In the genomic region with DNA sequence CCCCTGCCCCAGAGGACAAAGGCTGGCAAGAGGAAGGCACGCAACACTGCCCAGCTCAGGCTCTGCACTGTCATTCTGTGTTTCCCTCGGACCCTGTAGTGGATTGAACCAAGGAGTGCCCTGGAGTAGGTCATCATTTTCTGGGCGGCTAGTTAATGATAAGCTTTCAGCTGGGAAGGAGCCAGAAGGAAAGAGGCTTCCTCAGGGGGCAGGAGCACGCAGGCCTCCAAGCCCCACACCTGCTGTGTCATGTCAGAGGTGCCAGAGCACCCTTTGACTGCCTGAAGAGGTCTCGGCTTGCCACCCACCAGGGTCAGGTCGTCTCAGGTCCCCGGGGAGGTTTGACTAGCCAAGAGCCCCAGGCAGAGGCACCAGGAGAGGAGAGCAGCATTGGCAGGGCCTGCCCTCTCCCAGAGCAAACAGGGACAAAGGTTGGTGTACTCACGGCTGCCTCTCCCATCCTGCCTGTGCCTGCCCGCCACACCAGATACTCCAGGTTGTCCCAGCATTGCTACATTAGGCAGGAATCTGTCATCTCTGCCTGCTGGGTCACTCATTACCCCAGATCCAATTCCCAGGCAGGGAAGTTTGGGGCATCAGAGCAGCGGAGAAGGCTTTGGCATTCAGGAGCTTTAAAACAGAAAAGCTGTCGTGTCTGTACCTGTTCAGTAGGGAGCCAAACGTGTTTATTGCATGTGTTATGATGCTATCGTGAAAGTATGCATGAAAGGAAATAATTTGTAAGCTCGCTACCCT, we compare ENCODE assay signal across 1 cellular context.
TF ChIP-seq lines count a peak whose summit lies in the region.

No MANE protein-coding gene starts in this region.

TF ChIP-seq in HepG2, 621 proteins besides CTCF, POLR2A, EP300 and RAD21 (continued from another document and continues in another):
- TF ChIP-seq, protein P1, sequence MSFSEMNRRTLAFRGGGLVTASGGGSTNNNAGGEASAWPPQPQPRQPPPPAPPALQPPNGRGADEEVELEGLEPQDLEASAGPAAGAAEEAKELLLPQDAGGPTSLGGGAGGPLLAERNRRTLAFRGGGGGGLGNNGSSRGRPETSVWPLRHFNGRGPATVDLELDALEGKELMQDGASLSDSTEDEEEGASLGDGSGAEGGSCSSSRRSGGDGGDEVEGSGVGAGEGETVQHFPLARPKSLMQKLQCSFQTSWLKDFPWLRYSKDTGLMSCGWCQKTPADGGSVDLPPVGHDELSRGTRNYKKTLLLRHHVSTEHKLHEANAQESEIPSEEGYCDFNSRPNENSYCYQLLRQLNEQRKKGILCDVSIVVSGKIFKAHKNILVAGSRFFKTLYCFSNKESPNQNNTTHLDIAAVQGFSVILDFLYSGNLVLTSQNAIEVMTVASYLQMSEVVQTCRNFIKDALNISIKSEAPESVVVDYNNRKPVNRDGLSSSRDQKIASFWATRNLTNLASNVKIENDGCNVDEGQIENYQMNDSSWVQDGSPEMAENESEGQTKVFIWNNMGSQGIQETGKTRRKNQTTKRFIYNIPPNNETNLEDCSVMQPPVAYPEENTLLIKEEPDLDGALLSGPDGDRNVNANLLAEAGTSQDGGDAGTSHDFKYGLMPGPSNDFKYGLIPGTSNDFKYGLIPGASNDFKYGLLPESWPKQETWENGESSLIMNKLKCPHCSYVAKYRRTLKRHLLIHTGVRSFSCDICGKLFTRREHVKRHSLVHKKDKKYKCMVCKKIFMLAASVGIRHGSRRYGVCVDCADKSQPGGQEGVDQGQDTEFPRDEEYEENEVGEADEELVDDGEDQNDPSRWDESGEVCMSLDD (CRISPR knock-in tag; IDR thresholded peaks at IDR 0.05; ENCODE audit: borderline replicate concordance) = no peak
- TF ChIP-seq ZFP37 (CRISPR knock-in tag; IDR thresholded peaks at IDR 0.05; ENCODE audit: borderline replicate concordance) (no peak), ISL2 (CRISPR knock-in tag; IDR thresholded peaks at IDR 0.05) (peak; percentile 56; the same call in 1 of the 2 replicates), ZSCAN9 (CRISPR knock-in tag; IDR thresholded peaks at IDR 0.05; ENCODE audit: borderline replicate concordance) (no peak; the same call in 1 of the 2 replicates), SMC3 (IDR thresholded peaks at IDR 0.05; ENCODE audit: low read length) (no peak; the same call in 1 of the 2 replicates), ZNF558 (CRISPR knock-in tag; IDR thresholded peaks at IDR 0.05; ENCODE audit: borderline replicate concordance) (no peak), ZNF569 (CRISPR knock-in tag; IDR thresholded peaks at IDR 0.05; ENCODE audit: borderline replicate concordance) (no peak), PHF20 (CRISPR knock-in tag; IDR thresholded peaks at IDR 0.05) (no peak), ZNF510 (CRISPR knock-in tag; IDR thresholded peaks at IDR 0.05; ENCODE audit: low read depth) (no peak), CBX5 (CRISPR knock-in tag; IDR thresholded peaks at IDR 0.05; ENCODE audit: borderline replicate concordance) (0 out of 2 replicates have a peak, but pooled peaks have one; percentile 35), MIER3 (CRISPR knock-in tag; IDR thresholded peaks at IDR 0.05; ENCODE audit: borderline replicate concordance) (no peak), ZNF768 (CRISPR knock-in tag; IDR thresholded peaks at IDR 0.05) (peak; percentile 42; the same call in 1 of the 2 replicates), NR3C1 (CRISPR knock-in tag; IDR thresholded peaks at IDR 0.05) (no peak), ATM (IDR thresholded peaks at IDR 0.05; ENCODE audit: borderline replicate concordance) (no peak), STAT5B (CRISPR knock-in tag; IDR thresholded peaks at IDR 0.05) (no peak), NFKB2 (CRISPR knock-in tag; IDR thresholded peaks at IDR 0.05; ENCODE audit: borderline replicate concordance) (peak; percentile 31; the same call in 1 of the 2 replicates), ZKSCAN5 (CRISPR knock-in tag; IDR thresholded peaks at IDR 0.05) (no peak)
- TF ChIP-seq, protein P2, sequence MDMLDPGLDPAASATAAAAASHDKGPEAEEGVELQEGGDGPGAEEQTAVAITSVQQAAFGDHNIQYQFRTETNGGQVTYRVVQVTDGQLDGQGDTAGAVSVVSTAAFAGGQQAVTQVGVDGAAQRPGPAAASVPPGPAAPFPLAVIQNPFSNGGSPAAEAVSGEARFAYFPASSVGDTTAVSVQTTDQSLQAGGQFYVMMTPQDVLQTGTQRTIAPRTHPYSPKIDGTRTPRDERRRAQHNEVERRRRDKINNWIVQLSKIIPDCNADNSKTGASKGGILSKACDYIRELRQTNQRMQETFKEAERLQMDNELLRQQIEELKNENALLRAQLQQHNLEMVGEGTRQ (IDR thresholded peaks at IDR 0.05; ENCODE audit: low read depth, low read length) = no peak
- TF ChIP-seq, protein P2 (CRISPR knock-in tag; IDR thresholded peaks at IDR 0.05; ENCODE audit: borderline replicate concordance) = peak; percentile 53; the same call in 1 of the 2 replicates
- TF ChIP-seq, protein P3, sequence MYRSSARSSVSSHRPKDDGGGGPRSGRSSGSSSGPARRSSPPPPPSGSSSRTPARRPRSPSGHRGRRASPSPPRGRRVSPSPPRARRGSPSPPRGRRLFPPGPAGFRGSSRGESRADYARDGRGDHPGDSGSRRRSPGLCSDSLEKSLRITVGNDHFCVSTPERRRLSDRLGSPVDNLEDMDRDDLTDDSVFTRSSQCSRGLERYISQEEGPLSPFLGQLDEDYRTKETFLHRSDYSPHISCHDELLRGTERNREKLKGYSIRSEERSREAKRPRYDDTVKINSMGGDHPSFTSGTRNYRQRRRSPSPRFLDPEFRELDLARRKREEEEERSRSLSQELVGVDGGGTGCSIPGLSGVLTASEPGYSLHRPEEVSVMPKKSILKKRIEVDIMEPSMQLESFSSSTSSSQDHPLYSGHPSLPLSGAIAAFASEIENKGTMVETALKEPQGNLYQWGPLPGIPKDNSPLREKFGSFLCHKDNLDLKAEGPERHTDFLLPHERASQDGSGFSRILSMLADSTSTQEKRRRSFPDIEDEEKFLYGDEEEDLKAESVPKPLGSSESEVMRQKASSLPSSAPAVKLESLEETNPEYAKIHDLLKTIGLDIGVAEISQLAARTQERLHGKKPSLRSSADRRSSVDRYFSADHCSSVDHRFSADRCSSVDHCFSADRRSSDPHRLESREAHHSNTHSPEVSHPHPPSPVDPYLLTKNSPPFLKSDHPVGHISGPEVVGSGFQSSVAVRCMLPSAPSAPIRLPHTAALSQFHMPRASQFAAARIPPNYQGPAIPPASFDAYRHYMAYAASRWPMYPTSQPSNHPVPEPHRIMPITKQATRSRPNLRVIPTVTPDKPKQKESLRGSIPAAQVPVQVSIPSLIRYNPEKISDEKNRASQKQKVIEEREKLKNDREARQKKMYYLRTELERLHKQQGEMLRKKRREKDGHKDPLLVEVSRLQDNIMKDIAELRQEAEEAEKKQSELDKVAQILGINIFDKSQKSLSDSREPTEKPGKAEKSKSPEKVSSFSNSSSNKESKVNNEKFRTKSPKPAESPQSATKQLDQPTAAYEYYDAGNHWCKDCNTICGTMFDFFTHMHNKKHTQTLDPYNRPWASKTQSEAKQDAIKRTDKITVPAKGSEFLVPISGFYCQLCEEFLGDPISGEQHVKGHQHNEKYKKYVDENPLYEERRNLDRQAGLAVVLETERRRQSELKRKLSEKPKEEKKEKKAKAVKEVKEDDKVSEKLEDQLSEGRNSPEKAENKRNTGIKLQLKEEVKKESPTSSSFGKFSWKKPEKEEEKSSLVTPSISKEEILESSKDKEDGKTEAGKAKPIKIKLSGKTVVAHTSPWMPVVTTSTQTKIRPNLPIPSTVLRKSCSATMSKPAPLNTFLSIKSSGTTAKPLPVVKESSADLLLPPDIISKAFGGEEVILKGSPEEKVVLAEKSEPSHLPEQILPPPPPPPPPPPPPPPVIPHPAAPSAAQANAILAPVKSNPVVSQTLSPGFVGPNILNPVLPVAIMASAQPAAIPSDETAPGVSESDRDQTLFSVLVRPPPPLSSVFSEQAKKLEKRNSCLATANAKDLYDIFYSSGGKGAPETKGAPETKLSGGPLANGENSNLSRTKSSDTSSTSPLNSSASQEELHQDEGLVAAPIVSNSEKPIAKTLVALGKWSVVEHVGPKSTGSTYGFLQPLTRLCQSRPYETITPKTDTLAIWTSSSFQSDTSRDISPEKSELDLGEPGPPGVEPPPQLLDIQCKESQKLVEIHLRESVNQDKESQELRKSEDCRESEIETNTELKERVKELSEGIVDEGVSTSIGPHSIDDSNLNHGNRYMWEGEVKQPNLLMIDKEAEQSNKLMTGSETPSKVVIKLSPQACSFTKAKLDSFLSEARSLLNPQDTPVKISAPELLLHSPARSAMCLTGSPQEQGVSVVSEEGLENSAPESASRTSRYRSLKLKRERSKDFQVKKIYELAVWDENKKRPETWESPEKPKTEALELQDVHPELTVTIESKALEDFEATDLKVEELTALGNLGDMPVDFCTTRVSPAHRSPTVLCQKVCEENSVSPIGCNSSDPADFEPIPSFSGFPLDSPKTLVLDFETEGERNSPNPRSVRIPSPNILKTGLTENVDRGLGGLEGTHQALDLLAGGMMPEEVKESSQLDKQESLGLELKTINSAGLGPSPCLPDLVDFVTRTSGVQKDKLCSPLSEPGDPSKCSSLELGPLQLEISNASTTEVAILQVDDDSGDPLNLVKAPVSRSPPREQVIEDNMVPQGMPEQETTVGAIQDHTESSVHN (CRISPR knock-in tag; IDR thresholded peaks at IDR 0.05) = no peak
- TF ChIP-seq, protein P4, sequence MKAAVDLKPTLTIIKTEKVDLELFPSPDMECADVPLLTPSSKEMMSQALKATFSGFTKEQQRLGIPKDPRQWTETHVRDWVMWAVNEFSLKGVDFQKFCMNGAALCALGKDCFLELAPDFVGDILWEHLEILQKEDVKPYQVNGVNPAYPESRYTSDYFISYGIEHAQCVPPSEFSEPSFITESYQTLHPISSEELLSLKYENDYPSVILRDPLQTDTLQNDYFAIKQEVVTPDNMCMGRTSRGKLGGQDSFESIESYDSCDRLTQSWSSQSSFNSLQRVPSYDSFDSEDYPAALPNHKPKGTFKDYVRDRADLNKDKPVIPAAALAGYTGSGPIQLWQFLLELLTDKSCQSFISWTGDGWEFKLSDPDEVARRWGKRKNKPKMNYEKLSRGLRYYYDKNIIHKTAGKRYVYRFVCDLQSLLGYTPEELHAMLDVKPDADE (CRISPR knock-in tag; IDR thresholded peaks at IDR 0.05) = no peak
- TF ChIP-seq, protein P5, sequence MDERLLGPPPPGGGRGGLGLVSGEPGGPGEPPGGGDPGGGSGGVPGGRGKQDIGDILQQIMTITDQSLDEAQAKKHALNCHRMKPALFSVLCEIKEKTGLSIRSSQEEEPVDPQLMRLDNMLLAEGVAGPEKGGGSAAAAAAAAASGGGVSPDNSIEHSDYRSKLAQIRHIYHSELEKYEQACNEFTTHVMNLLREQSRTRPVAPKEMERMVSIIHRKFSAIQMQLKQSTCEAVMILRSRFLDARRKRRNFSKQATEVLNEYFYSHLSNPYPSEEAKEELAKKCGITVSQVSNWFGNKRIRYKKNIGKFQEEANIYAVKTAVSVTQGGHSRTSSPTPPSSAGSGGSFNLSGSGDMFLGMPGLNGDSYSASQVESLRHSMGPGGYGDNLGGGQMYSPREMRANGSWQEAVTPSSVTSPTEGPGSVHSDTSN (CRISPR knock-in tag; IDR thresholded peaks at IDR 0.05) = no peak
- TF ChIP-seq, protein P6, sequence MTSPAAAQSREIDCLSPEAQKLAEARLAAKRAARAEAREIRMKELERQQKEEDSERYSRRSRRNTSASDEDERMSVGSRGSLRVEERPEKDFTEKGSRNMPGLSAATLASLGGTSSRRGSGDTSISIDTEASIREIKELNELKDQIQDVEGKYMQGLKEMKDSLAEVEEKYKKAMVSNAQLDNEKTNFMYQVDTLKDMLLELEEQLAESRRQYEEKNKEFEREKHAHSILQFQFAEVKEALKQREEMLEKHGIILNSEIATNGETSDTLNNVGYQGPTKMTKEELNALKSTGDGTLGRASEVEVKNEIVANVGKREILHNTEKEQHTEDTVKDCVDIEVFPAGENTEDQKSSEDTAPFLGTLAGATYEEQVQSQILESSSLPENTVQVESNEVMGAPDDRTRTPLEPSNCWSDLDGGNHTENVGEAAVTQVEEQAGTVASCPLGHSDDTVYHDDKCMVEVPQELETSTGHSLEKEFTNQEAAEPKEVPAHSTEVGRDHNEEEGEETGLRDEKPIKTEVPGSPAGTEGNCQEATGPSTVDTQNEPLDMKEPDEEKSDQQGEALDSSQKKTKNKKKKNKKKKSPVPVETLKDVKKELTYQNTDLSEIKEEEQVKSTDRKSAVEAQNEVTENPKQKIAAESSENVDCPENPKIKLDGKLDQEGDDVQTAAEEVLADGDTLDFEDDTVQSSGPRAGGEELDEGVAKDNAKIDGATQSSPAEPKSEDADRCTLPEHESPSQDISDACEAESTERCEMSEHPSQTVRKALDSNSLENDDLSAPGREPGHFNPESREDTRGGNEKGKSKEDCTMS (CRISPR knock-in tag; conservative IDR thresholded peaks at IDR 0.05) = no peak
- TF ChIP-seq, protein P7, sequence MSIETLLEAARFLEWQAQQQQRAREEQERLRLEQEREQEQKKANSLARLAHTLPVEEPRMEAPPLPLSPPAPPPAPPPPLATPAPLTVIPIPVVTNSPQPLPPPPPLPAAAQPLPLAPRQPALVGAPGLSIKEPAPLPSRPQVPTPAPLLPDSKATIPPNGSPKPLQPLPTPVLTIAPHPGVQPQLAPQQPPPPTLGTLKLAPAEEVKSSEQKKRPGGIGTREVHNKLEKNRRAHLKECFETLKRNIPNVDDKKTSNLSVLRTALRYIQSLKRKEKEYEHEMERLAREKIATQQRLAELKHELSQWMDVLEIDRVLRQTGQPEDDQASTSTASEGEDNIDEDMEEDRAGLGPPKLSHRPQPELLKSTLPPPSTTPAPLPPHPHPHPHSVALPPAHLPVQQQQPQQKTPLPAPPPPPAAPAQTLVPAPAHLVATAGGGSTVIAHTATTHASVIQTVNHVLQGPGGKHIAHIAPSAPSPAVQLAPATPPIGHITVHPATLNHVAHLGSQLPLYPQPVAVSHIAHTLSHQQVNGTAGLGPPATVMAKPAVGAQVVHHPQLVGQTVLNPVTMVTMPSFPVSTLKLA (IDR thresholded peaks at IDR 0.05) = no peak
- TF ChIP-seq, protein P8, sequence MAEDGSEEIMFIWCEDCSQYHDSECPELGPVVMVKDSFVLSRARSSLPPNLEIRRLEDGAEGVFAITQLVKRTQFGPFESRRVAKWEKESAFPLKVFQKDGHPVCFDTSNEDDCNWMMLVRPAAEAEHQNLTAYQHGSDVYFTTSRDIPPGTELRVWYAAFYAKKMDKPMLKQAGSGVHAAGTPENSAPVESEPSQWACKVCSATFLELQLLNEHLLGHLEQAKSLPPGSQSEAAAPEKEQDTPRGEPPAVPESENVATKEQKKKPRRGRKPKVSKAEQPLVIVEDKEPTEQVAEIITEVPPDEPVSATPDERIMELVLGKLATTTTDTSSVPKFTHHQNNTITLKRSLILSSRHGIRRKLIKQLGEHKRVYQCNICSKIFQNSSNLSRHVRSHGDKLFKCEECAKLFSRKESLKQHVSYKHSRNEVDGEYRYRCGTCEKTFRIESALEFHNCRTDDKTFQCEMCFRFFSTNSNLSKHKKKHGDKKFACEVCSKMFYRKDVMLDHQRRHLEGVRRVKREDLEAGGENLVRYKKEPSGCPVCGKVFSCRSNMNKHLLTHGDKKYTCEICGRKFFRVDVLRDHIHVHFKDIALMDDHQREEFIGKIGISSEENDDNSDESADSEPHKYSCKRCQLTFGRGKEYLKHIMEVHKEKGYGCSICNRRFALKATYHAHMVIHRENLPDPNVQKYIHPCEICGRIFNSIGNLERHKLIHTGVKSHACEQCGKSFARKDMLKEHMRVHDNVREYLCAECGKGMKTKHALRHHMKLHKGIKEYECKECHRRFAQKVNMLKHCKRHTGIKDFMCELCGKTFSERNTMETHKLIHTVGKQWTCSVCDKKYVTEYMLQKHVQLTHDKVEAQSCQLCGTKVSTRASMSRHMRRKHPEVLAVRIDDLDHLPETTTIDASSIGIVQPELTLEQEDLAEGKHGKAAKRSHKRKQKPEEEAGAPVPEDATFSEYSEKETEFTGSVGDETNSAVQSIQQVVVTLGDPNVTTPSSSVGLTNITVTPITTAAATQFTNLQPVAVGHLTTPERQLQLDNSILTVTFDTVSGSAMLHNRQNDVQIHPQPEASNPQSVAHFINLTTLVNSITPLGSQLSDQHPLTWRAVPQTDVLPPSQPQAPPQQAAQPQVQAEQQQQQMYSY (CRISPR knock-in tag; IDR thresholded peaks at IDR 0.05) = no peak
